ENCODE assay signal across 1 cellular context in the genomic region with DNA sequence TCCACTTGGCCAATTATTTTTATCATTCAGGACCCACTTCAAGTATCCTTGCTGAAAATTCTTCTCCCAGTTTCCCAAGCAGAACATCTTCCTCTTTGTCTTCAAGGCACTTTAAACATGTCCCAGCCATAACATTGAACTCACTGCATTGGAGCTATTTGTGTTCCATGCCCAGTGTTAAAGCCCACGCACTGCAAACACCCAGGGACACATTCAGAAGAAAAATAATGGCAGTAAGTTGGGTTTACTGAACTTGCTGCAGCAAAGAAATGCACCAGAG.
TF ChIP-seq lines count a peak whose summit lies in the region.

No MANE protein-coding gene starts in this region.

TF ChIP-seq in K562, 482 proteins besides CTCF, POLR2A, EP300 and RAD21:
- no peak for TF ChIP-seq ZNF274 (IDR thresholded peaks at IDR 0.05; ENCODE audit: borderline replicate concordance, low read depth, low read length)
- TF ChIP-seq CBX1 (IDR thresholded peaks at IDR 0.05; ENCODE audit: low read depth): no peak
- no peak for TF ChIP-seq KLF13 (tag; IDR thresholded peaks at IDR 0.05; ENCODE audit: borderline replicate concordance, low read depth)
- TF ChIP-seq TSC22D4 (tag; IDR thresholded peaks at IDR 0.05): no peak
- TF ChIP-seq ZBTB7A (IDR thresholded peaks at IDR 0.05; ENCODE audit: borderline replicate concordance, control insufficient read depth, low read depth, low read length): no peak
- TF ChIP-seq POLR2B (IDR thresholded peaks at IDR 0.05; ENCODE audit: low read depth, partially characterized antibody): no peak
